ENCODE assay signal across 13 cellular contexts in genomic region chr12:82708507-82708906, GRCh38. TPM values are rescaled to one million over a fixed set of nuclear protein-coding genes. Genes with fewer than 3 reads are reported as not detected.
DNase-seq lines count a peak whose midpoint lies in the region; ATAC-seq and TF ChIP-seq lines count a peak whose summit lies in the region.
"Had no signal": no experiment of that assay in that cellular context is flagged by ENCODE, and none has a peak within 500 bp of the region (broad histone marks: within the 10 kb centered on the region; RNA-seq: fewer than 3 reads in every experiment).

No MANE protein-coding gene starts in this region.

- TF ChIP-seq CTCF in GM23338 (conservative IDR thresholded peaks at IDR 0.05; ENCODE audit: low read depth in 2 of 2) = no peak
- TF ChIP-seq CTCF in choroid plexus epithelial cell (conservative IDR thresholded peaks at IDR 0.05; ENCODE audit: low read depth, low read length) = no peak

- H4K20me1 ChIP-seq in GM23338 (replicated peaks; ENCODE audit: insufficient read depth) = no peaks in the 10 kb centered on the region

- H3K27ac Mint-ChIP-seq in GM23338 = peak overlapping the region; percentile 20; the same call in 1 of the 2 replicates
- H3K27ac Mint-ChIP-seq: activated CD4-positive, alpha-beta T cell treated with anti-CD3 and anti-CD28 coated beads for 36 hours; stimulated activated naive CD8-positive, alpha-beta T cell treated with anti-CD3 and anti-CD28 coated beads, Interleukin-15, amount 100 ng/mL, for 72 hours had no signal

- H3K9me2 ChIP-seq in GM23338 (ENCODE audit: insufficient read depth) = no peaks in the 10 kb centered on the region

- no peak overlapping the region for H3K4me3 ChIP-seq in GM23338
- no peak overlapping the region for H3K4me3 ChIP-seq in choroid plexus epithelial cell (ENCODE audit: low read depth, low read length)
- H3K4me3 ChIP-seq: gastrocnemius medialis, SJSA1 had no signal

- no peaks in the 10 kb centered on the region for H3K79me2 ChIP-seq in GM23338 (replicated peaks; ENCODE audit: insufficient read depth)

- no peaks in the 10 kb centered on the region for H3F3A ChIP-seq in GM23338 (replicated peaks; ENCODE audit: low read depth)

- no peaks in the 10 kb centered on the region for H3K27me3 ChIP-seq in GM23338 (ENCODE audit: insufficient read depth)
- H3K27me3 ChIP-seq: gastrocnemius medialis, SJSA1 had no signal

- peak; percentile 53 for DNase-seq in GM23338 (ENCODE audit: low spot score)
- DNase-seq in choroid plexus epithelial cell (ENCODE audit: low read depth) = peak; percentile 30
- DNase-seq in iPS-NIHi7 (ENCODE audit: extremely low spot score) = peak; percentile 54
- peak; percentile 47 for DNase-seq in retina
- DNase-seq in stimulated activated naive CD4-positive, alpha-beta T cell (lab: John Stamatoyannopoulos, UW) = no peak
- DNase-seq in NCI-H2107 treated with DMSO at 0.1 percent for 48 hours (lab: John Stamatoyannopoulos, UW; ENCODE audit: unreplicated experiment) = no peak
- no peak for DNase-seq in H4 (ENCODE audit: low spot score)
- DNase-seq in GDM1 (lab: John Stamatoyannopoulos, UW) = no peak
- DNase-seq: activated CD4-positive, alpha-beta T cell treated with anti-CD3 and anti-CD28 coated beads for 36 hours; gastrocnemius medialis; stimulated activated naive CD8-positive, alpha-beta T cell treated with anti-CD3 and anti-CD28 coated beads, Interleukin-15, amount 100 ng/mL, for 72 hours had no signal

- H2AFZ ChIP-seq in GM23338 = peak overlapping the region; percentile 61; the same call in 1 of the 2 replicates

- H3K4me1 Mint-ChIP-seq in GM23338 = peaks cover 25% of the 10 kb centered on the region
- H3K4me1 Mint-ChIP-seq: stimulated activated naive CD8-positive, alpha-beta T cell treated with anti-CD3 and anti-CD28 coated beads, Interleukin-15, amount 100 ng/mL, for 72 hours had no signal

- no peaks in the 10 kb centered on the region; the same call in 2 of the 3 replicates for H3K9me3 Mint-ChIP-seq in GM23338

- peak; percentile 82 for ATAC-seq in GM23338
- ATAC-seq: activated CD4-positive, alpha-beta T cell treated with anti-CD3 and anti-CD28 coated beads for 36 hours; gastrocnemius medialis; HCT116; stimulated activated naive CD8-positive, alpha-beta T cell treated with anti-CD3 and anti-CD28 coated beads, Interleukin-15, amount 100 ng/mL, for 72 hours had no signal

- H3K4me2 ChIP-seq in GM23338 = no peak overlapping the region

- no peak overlapping the region for H3K4me3 Mint-ChIP-seq in GM23338
- H3K4me3 Mint-ChIP-seq: activated CD4-positive, alpha-beta T cell treated with anti-CD3 and anti-CD28 coated beads for 36 hours; stimulated activated naive CD8-positive, alpha-beta T cell treated with anti-CD3 and anti-CD28 coated beads, Interleukin-15, amount 100 ng/mL, for 72 hours had no signal

- H3K4me1 ChIP-seq in GM23338 (ENCODE audit: insufficient read depth) = peaks cover 19% of the 10 kb centered on the region; the same call in 1 of the 2 replicates
- H3K4me1 ChIP-seq: gastrocnemius medialis, SJSA1 had no signal

- H3K36me3 Mint-ChIP-seq in GM23338 (ENCODE audit: low read depth) = peaks cover 18% of the 10 kb centered on the region

- H3K27ac ChIP-seq in GM23338 (ENCODE audit: low read depth) = peak overlapping the region; percentile 47; the same call in 1 of the 2 replicates
- H3K27ac ChIP-seq: gastrocnemius medialis, SJSA1 had no signal

- H3K27me3 Mint-ChIP-seq in GM23338 (ENCODE audit: insufficient read depth, low read depth, poor library complexity) = peaks cover 5% of the 10 kb centered on the region
- H3K27me3 Mint-ChIP-seq: activated CD4-positive, alpha-beta T cell treated with anti-CD3 and anti-CD28 coated beads for 36 hours; stimulated activated naive CD8-positive, alpha-beta T cell treated with anti-CD3 and anti-CD28 coated beads, Interleukin-15, amount 100 ng/mL, for 72 hours had no signal

- H3K36me3 ChIP-seq in GM23338 (ENCODE audit: insufficient read depth) = no peaks in the 10 kb centered on the region
- H3K36me3 ChIP-seq: gastrocnemius medialis, SJSA1 had no signal

TF ChIP-seq in GM23338, 12 proteins besides CTCF, POLR2A, EP300 and RAD21:
- TF ChIP-seq ZNF462 (CRISPR knock-in tag; IDR thresholded peaks at IDR 0.05) (no peak), EZH2phosphoT487 (IDR thresholded peaks at IDR 0.05; ENCODE audit: unreplicated experiment) (no peak), CREB1 (CRISPR knock-in tag; IDR thresholded peaks at IDR 0.05; ENCODE audit: low read depth) (no peak), NANOG (IDR thresholded peaks at IDR 0.05; ENCODE audit: borderline replicate concordance) (no peak)

RNA-seq across cellular contexts. Expression of gene TMTC2, which starts 21.8 kb away (rescaled TPM):
- total RNA-seq in GM23338 (2014; rRNA removed; shearing (Covaris generic)) = 6.5 and 7.8 TPM in 2 replicates
- 0.57 and 0.83 TPM in 2 replicates for polyA plus RNA-seq in GM23338 (2016; fragmentation: Nextera tagmentation; extraction: Ambion mirVana)
- 2.6 and 4.0 TPM in 2 replicates for total RNA-seq in H4 (2014; rRNA removed; shearing (Covaris generic))

Comparison
In these comparisons a context has a peak if more than half of its experiments do, and no peak if none do; other contexts are left out.
1. DNase-seq: peak in GM23338 (single experiment), choroid plexus epithelial cell (single experiment), iPS-NIHi7 (single experiment) and retina (single experiment); none in stimulated activated naive CD4-positive, alpha-beta T cell (0 of 6), NCI-H2107 treated with DMSO at 0.1 percent for 48 hours (single experiment), H4 (single experiment) and GDM1 (single experiment).